ENCODE assay signal across 10 cellular contexts in genomic region chr2:171317492-171318125, GRCh38.
DNase-seq lines count a peak whose midpoint lies in the region; ATAC-seq and TF ChIP-seq lines count a peak whose summit lies in the region.
"Had no signal": no experiment of that assay in that cellular context is flagged by ENCODE, and none has a peak within 500 bp of the region (broad histone marks: within the 10 kb centered on the region; RNA-seq: fewer than 3 reads in every experiment).

No MANE protein-coding gene starts in this region.

- H3K36me3 Mint-ChIP-seq in activated T-cell treated with anti-CD3 and anti-CD28 coated beads, Interleukin-2, amount 50 U/mL, for 4 hours (ENCODE audit: insufficient read depth): peaks cover 10% of the 10 kb centered on the region
- H3K36me3 Mint-ChIP-seq in activated T-helper 2 cell treated with anti-CD3 and anti-CD28 coated beads, Interferon-gamma antibody, Interleukin-2, Interleukin-4, amounts not matched to agents 10 μg/mL and 5 μg/mL and 100 μg/mL, durations not matched to agents 14 hours and 24 hours and 36 hours (ENCODE audit: low read depth): peaks cover 40% of the 10 kb centered on the region

- DNase-seq in activated T-cell treated with anti-CD3 and anti-CD28 coated beads, Interleukin-2, amount 50 U/mL, for 4 hours: no peak
- DNase-seq in activated T-cell treated with anti-CD3 and anti-CD28 coated beads, Interleukin-2, amount 50 U/mL, for 1 hour: no peak
- no peak for DNase-seq in activated T-helper 2 cell treated with anti-CD3 and anti-CD28 coated beads, Interferon-gamma antibody, Interleukin-2, Interleukin-4, amounts not matched to agents 10 μg/mL and 5 μg/mL and 100 μg/mL, durations not matched to agents 14 hours and 24 hours and 36 hours (ENCODE audit: low spot score)
- DNase-seq in sigmoid colon: no peak
- DNase-seq in colonic mucosa: no peak
- no peak for DNase-seq in DMS53 (lab: John Stamatoyannopoulos, UW)
- no peak for DNase-seq in left ventricle myocardium superior
- DNase-seq: effector CD8-positive, alpha-beta T cell; mammary epithelial cell had no signal

- 63 to 85% methylated on average over 4 of the region's 4 CpGs for WGBS in sigmoid colon, 2 donors

- peak overlapping the region; percentile 99 for H3K27ac Mint-ChIP-seq in activated T-helper 2 cell treated with anti-CD3 and anti-CD28 coated beads, Interferon-gamma antibody, Interleukin-2, Interleukin-4, amounts not matched to agents 10 μg/mL and 5 μg/mL and 100 μg/mL, durations not matched to agents 14 hours and 24 hours and 36 hours

- intact Hi-C loops in activated T-helper 2 cell treated with anti-CD3 and anti-CD28 coated beads, Interferon-gamma antibody, Interleukin-2, Interleukin-4, amounts not matched to agents 10 μg/mL and 5 μg/mL and 100 μg/mL, durations not matched to agents 14 hours and 24 hours and 36 hours (cut with micrococcal nuclease): loop anchor here (1.0 to 5.0 kb wide), 7 partner anchors 9 to 389 kb away; partner anchors contain the start of gene GORASP2
- intact Hi-C loops in sigmoid colon (cut with DNase I) (loop anchor here (10.0 kb wide), 1 partner anchor 103 kb away; no protein-coding TSS in a partner anchor), colonic mucosa (cut with DNase I) (no loop called here), left ventricle myocardium superior (cut with micrococcal nuclease) (no loop called here)

- peaks cover 57% of the 10 kb centered on the region for H3K4me1 Mint-ChIP-seq in activated T-cell treated with anti-CD3 and anti-CD28 coated beads, Interleukin-2, amount 50 U/mL, for 4 hours (ENCODE audit: low read depth)
- H3K4me1 Mint-ChIP-seq in activated T-helper 2 cell treated with anti-CD3 and anti-CD28 coated beads, Interferon-gamma antibody, Interleukin-2, Interleukin-4, amounts not matched to agents 10 μg/mL and 5 μg/mL and 100 μg/mL, durations not matched to agents 14 hours and 24 hours and 36 hours (ENCODE audit: low read depth): peaks cover 52% of the 10 kb centered on the region

- H3K9me3 ChIP-seq in sigmoid colon: no peaks in the 10 kb centered on the region
- H3K9me3 ChIP-seq in colonic mucosa: no peaks in the 10 kb centered on the region

- H3K27me3 Mint-ChIP-seq in activated T-cell treated with anti-CD3 and anti-CD28 coated beads, Interleukin-2, amount 50 U/mL, for 4 hours (ENCODE audit: low read depth): no peaks in the 10 kb centered on the region
- H3K27me3 Mint-ChIP-seq in activated T-helper 2 cell treated with anti-CD3 and anti-CD28 coated beads, Interferon-gamma antibody, Interleukin-2, Interleukin-4, amounts not matched to agents 10 μg/mL and 5 μg/mL and 100 μg/mL, durations not matched to agents 14 hours and 24 hours and 36 hours (ENCODE audit: low read depth): no peaks in the 10 kb centered on the region

- no peak overlapping the region for H3K9ac ChIP-seq in colonic mucosa (ENCODE audit: low read depth in 2 of 2, low read length in 2 of 2)

- TF ChIP-seq EP300 in sigmoid colon (IDR thresholded peaks at IDR 0.05): no peak

- H3K4me3 ChIP-seq in sigmoid colon: no peak overlapping the region
- no peak overlapping the region for H3K4me3 ChIP-seq in colonic mucosa

- TF ChIP-seq CTCF in sigmoid colon (IDR thresholded peaks at IDR 0.05): no peak
- no peak for TF ChIP-seq CTCF in colonic mucosa (IDR thresholded peaks at IDR 0.05)

- H3K27ac ChIP-seq in sigmoid colon: peak overlapping the region in 3 of 4 donors; percentile 4 to 74 (median 68)
- no peak overlapping the region for H3K27ac ChIP-seq in colonic mucosa

- no peaks in the 10 kb centered on the region for H3K9me3 Mint-ChIP-seq in activated T-cell treated with anti-CD3 and anti-CD28 coated beads, Interleukin-2, amount 50 U/mL, for 4 hours
- peaks cover 2% of the 10 kb centered on the region for H3K9me3 Mint-ChIP-seq in activated T-helper 2 cell treated with anti-CD3 and anti-CD28 coated beads, Interferon-gamma antibody, Interleukin-2, Interleukin-4, amounts not matched to agents 10 μg/mL and 5 μg/mL and 100 μg/mL, durations not matched to agents 14 hours and 24 hours and 36 hours

- peaks cover 0 to 54% (median 35%) of the 10 kb centered on the region in 4 donors for H3K4me1 ChIP-seq in sigmoid colon
- no peaks in the 10 kb centered on the region for H3K4me1 ChIP-seq in colonic mucosa

- peak; percentile 39 to 50 for ATAC-seq in activated T-cell treated with anti-CD3 and anti-CD28 coated beads, Interleukin-2, amount 50 U/mL, for 4 hours
- ATAC-seq in HG02884 (IDR thresholded peaks at IDR 0.05; ENCODE audit: unreplicated experiment): peak; percentile 35
- no peak for ATAC-seq in left ventricle myocardium superior

- H3K36me3 ChIP-seq in sigmoid colon (no peaks in the 10 kb centered on the region), colonic mucosa (no peaks in the 10 kb centered on the region)

- no peak for TF ChIP-seq POLR2A in sigmoid colon (IDR thresholded peaks at IDR 0.05)

- no peaks in the 10 kb centered on the region for H3K27me3 ChIP-seq in sigmoid colon
- no peaks in the 10 kb centered on the region for H3K27me3 ChIP-seq in colonic mucosa

- no peak overlapping the region for H3K4me3 Mint-ChIP-seq in activated T-cell treated with anti-CD3 and anti-CD28 coated beads, Interleukin-2, amount 50 U/mL, for 4 hours
- H3K4me3 Mint-ChIP-seq in activated T-helper 2 cell treated with anti-CD3 and anti-CD28 coated beads, Interferon-gamma antibody, Interleukin-2, Interleukin-4, amounts not matched to agents 10 μg/mL and 5 μg/mL and 100 μg/mL, durations not matched to agents 14 hours and 24 hours and 36 hours (ENCODE audit: low read depth): no peak overlapping the region

Comparison
In these comparisons a context has a peak if more than half of its experiments do, and no peak if none do; other contexts are left out.
1. intact Hi-C loops: an anchor here in activated T-helper 2 cell treated with anti-CD3 and anti-CD28 coated beads, Interferon-gamma antibody, Interleukin-2, Interleukin-4, amounts not matched to agents 10 μg/mL and 5 μg/mL and 100 μg/mL, durations not matched to agents 14 hours and 24 hours and 36 hours (1.0 to 5.0 kb wide) and sigmoid colon (10.0 kb wide); none called in colonic mucosa and left ventricle myocardium superior.